ENCODE assay signal across 1 cellular context in genomic region chr16:74982303-74982702, GRCh38.
TF ChIP-seq lines count a peak whose summit lies in the region.

No MANE protein-coding gene starts in this region.

TF ChIP-seq in HepG2, 621 proteins besides CTCF, POLR2A, EP300 and RAD21:
- no peak for TF ChIP-seq TBL1XR1 (IDR thresholded peaks at IDR 0.05; ENCODE audit: borderline replicate concordance, low read length, partially characterized antibody)
- TF ChIP-seq ZHX1 (CRISPR knock-in tag; IDR thresholded peaks at IDR 0.05; ENCODE audit: low read depth), result no peak
- TF ChIP-seq, protein P1, sequence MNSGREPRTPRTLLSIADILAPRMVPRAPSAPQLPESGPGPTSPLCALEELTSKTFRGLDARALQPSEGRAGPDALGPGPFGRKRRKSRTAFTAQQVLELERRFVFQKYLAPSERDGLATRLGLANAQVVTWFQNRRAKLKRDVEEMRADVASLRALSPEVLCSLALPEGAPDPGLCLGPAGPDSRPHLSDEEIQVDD (CRISPR knock-in tag; IDR thresholded peaks at IDR 0.05; ENCODE audit: borderline replicate concordance), result no peak
- no peak for TF ChIP-seq RBM39 (IDR thresholded peaks at IDR 0.05; ENCODE audit: low read depth, low read length, poor library complexity, severe bottlenecking)
- no peak for TF ChIP-seq ZNF768 (CRISPR knock-in tag; IDR thresholded peaks at IDR 0.05)
- TF ChIP-seq SRY (CRISPR knock-in tag; IDR thresholded peaks at IDR 0.05), result no peak
- TF ChIP-seq ZBTB8A (CRISPR knock-in tag; IDR thresholded peaks at IDR 0.05; ENCODE audit: borderline replicate concordance, low read depth), result no peak
- no peak for TF ChIP-seq CAMTA2 (CRISPR knock-in tag; IDR thresholded peaks at IDR 0.05; ENCODE audit: borderline replicate concordance)
- no peak for TF ChIP-seq EZH2 (conservative IDR thresholded peaks at IDR 0.05; ENCODE audit: low read depth, low read length)
- TF ChIP-seq ZNF577 (CRISPR knock-in tag; IDR thresholded peaks at IDR 0.05; ENCODE audit: borderline replicate concordance, low read depth), result no peak
- no peak for TF ChIP-seq E2F5 (CRISPR knock-in tag; conservative IDR thresholded peaks at IDR 0.05)
- TF ChIP-seq GPN1 (CRISPR knock-in tag; IDR thresholded peaks at IDR 0.05; ENCODE audit: borderline replicate concordance), result no peak
- TF ChIP-seq AKAP8 (CRISPR knock-in tag; IDR thresholded peaks at IDR 0.05), result no peak
- TF ChIP-seq MBNL3 (CRISPR knock-in tag; conservative IDR thresholded peaks at IDR 0.05), result no peak
- TF ChIP-seq, protein P2, sequence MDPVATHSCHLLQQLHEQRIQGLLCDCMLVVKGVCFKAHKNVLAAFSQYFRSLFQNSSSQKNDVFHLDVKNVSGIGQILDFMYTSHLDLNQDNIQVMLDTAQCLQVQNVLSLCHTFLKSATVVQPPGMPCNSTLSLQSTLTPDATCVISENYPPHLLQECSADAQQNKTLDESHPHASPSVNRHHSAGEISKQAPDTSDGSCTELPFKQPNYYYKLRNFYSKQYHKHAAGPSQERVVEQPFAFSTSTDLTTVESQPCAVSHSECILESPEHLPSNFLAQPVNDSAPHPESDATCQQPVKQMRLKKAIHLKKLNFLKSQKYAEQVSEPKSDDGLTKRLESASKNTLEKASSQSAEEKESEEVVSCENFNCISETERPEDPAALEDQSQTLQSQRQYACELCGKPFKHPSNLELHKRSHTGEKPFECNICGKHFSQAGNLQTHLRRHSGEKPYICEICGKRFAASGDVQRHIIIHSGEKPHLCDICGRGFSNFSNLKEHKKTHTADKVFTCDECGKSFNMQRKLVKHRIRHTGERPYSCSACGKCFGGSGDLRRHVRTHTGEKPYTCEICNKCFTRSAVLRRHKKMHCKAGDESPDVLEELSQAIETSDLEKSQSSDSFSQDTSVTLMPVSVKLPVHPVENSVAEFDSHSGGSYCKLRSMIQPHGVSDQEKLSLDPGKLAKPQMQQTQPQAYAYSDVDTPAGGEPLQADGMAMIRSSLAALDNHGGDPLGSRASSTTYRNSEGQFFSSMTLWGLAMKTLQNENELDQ (CRISPR knock-in tag; IDR thresholded peaks at IDR 0.05; ENCODE audit: borderline replicate concordance), result no peak
- no peak for TF ChIP-seq HOXD1 (CRISPR knock-in tag; IDR thresholded peaks at IDR 0.05)
- TF ChIP-seq, protein P3, sequence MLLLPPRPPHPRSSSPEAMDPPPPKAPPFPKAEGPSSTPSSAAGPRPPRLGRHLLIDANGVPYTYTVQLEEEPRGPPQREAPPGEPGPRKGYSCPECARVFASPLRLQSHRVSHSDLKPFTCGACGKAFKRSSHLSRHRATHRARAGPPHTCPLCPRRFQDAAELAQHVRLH (CRISPR knock-in tag; IDR thresholded peaks at IDR 0.05; ENCODE audit: borderline replicate concordance, low read depth), result no peak
- no peak for TF ChIP-seq SPEN (CRISPR knock-in tag; IDR thresholded peaks at IDR 0.05; ENCODE audit: low read depth)
- TF ChIP-seq NR0B2 (CRISPR knock-in tag; IDR thresholded peaks at IDR 0.05), result no peak
- no peak for TF ChIP-seq RNF219 (CRISPR knock-in tag; IDR thresholded peaks at IDR 0.05)
